In genomic region chr10:125002423-125003145, GRCh38 we compare ENCODE assay signal across 16 cellular contexts.
DNase-seq lines count a peak whose midpoint lies in the region; ATAC-seq, FAIRE-seq and TF ChIP-seq lines count a peak whose summit lies in the region.
"Had no signal": no experiment of that assay in that cellular context is flagged by ENCODE, and none has a peak within 500 bp of the region (broad histone marks: within the 10 kb centered on the region; RNA-seq: fewer than 3 reads in every experiment).

No MANE protein-coding gene starts in this region.

- H3K27me3 Mint-ChIP-seq in osteocyte (ENCODE audit: unreplicated experiment): no peaks in the 10 kb centered on the region

- no peak for TF ChIP-seq POLR2A in GM12892 (IDR thresholded peaks at IDR 0.05; ENCODE audit: low read depth, low read length)

- H3K9me3 Mint-ChIP-seq in osteocyte (ENCODE audit: unreplicated experiment): no peaks in the 10 kb centered on the region
- H3K9me3 Mint-ChIP-seq: T-helper 1 cell treated with Interleukin-12 subunit alpha and Interleukin-12 subunit beta and Interleukin-4 antibody, amounts not matched to agents 30 μg/mL and 1 μg/mL, for 36 hours had no signal

- ATAC-seq in HG03280 (IDR thresholded peaks at IDR 0.05; ENCODE audit: unreplicated experiment): no peak
- ATAC-seq: activated CD4-positive, CD25-positive, alpha-beta regulatory T cell treated with anti-CD3 and anti-CD28 coated beads, Interleukin-2, amount 50 U/mL, for 24 hours; K562; stimulated activated naive CD8-positive, alpha-beta T cell treated with anti-CD3 and anti-CD28 coated beads, Interleukin-15, Interleukin-2, amounts not matched to agents 100 U/mL and 50 U/mL, for 24 hours had no signal

- no peak for TF ChIP-seq CTCF in GM20000 (IDR thresholded peaks at IDR 0.05; ENCODE audit: extremely low read depth, missing control alignments)
- TF ChIP-seq CTCF in osteocyte (IDR thresholded peaks at IDR 0.05): no peak

- DNase-seq in GM12892 (ENCODE audit: insufficient read length): peak; percentile 17
- DNase-seq in GM20000 (ENCODE audit: low spot score): peak; percentile 7
- peak in 24 of 42 donors; percentile 0 to 42 (median 10) for DNase-seq in head of caudate nucleus
- peak; percentile 76 for DNase-seq in osteocyte (ENCODE audit: extremely low spot score, unreplicated experiment)
- DNase-seq in ecto neural progenitor cell (ENCODE audit: low spot score): no peak
- no peak for DNase-seq in GM19238 (ENCODE audit: insufficient read length, low spot score)
- no peak for DNase-seq in ureter (ENCODE audit: low spot score)
- DNase-seq: activated T-cell treated with anti-CD3 and anti-CD28 coated beads, Interleukin-2, amount 50 U/mL, for 1 hour; DND-41; effector CD4-positive, alpha-beta T cell; NCI-H1092; stimulated activated naive CD8-positive, alpha-beta T cell treated with anti-CD3 and anti-CD28 coated beads, Interleukin-15, Interleukin-2, amounts not matched to agents 100 U/mL and 50 U/mL, for 24 hours had no signal

- peaks cover 30% of the 10 kb centered on the region for H3K4me1 Mint-ChIP-seq in osteocyte (ENCODE audit: unreplicated experiment)

- FAIRE-seq in GM12892 (lab: Jason Lieb, UNC): no peak
- FAIRE-seq: K562 had no signal

- no peak overlapping the region for H3K4me3 Mint-ChIP-seq in osteocyte (ENCODE audit: unreplicated experiment)
- H3K4me3 Mint-ChIP-seq: T-helper 1 cell treated with Interleukin-12 subunit alpha and Interleukin-12 subunit beta and Interleukin-4 antibody, amounts not matched to agents 30 μg/mL and 1 μg/mL, for 36 hours had no signal

- peaks cover 16% of the 10 kb centered on the region for H3K36me3 Mint-ChIP-seq in osteocyte (ENCODE audit: unreplicated experiment)

- intact Hi-C loops in head of caudate nucleus (cut with DNase I): no loop called here

- no peak overlapping the region for H3K27ac Mint-ChIP-seq in osteocyte (ENCODE audit: unreplicated experiment)
- H3K27ac Mint-ChIP-seq: T-helper 1 cell treated with Interleukin-12 subunit alpha and Interleukin-12 subunit beta and Interleukin-4 antibody, amounts not matched to agents 30 μg/mL and 1 μg/mL, for 36 hours had no signal

Comparison
In these comparisons a context has a peak if more than half of its experiments do, and no peak if none do; other contexts are left out.
1. DNase-seq: peak in GM12892 (single experiment), GM20000 (single experiment), head of caudate nucleus (24 of 42) and osteocyte (single experiment); none in ecto neural progenitor cell (single experiment), GM19238 (single experiment) and ureter (single experiment).